ENCODE assay signal across 23 cellular contexts in the genomic region with DNA sequence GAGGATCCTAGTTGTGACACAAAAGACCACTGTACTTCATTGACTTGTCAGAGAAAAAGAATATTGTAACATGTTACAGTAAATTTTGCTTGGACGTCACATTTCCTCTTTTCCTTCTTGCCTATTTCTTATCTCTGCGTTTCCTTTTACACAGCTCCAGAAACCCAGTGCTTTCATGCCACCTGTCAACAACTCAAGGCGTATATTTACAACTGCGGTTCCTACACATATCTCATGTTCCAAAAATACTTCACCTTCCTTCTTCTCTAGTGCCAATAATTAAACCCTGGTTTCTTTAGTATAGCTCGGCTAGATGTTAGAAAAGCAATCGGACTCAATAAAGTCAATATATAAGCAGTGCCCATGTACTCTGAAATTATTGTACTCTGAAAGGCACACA.
"Had no signal": no experiment of that assay in that cellular context is flagged by ENCODE, and none has a peak within 500 bp of the region (broad histone marks: within the 10 kb centered on the region; RNA-seq: fewer than 3 reads in every experiment).

No MANE protein-coding gene starts in this region.

- ATAC-seq: activated T-helper 17 cell treated with anti-CD3 and anti-CD28 coated beads, Interleukin-2, amount 50 U/mL, for 72 hours had no signal

- H3K4me3 Mint-ChIP-seq: activated CD4-positive, alpha-beta memory T cell treated with anti-CD3 and anti-CD28 coated beads for 36 hours; activated CD4-positive, alpha-beta T cell treated with anti-CD3 and anti-CD28 coated beads, Interleukin-2, amount 10 ng/mL, durations not matched to agents 7 days and 5 days; activated naive CD4-positive, alpha-beta T cell treated with anti-CD3 and anti-CD28 coated beads for 36 hours; activated naive CD8-positive, alpha-beta T cell treated with anti-CD3 and anti-CD28 coated beads for 36 hours; activated T-helper 17 cell treated with anti-CD3 and anti-CD28 coated beads, Interleukin-2, amount 50 U/mL, for 72 hours had no signal

- H3K36me3 Mint-ChIP-seq: activated CD4-positive, alpha-beta memory T cell treated with anti-CD3 and anti-CD28 coated beads for 36 hours; activated naive CD8-positive, alpha-beta T cell treated with anti-CD3 and anti-CD28 coated beads for 36 hours had no signal

- H3K4me2 ChIP-seq: KMS-11, PC-9, SK-N-SH had no signal

- H3K9me3 Mint-ChIP-seq: activated CD4-positive, alpha-beta T cell treated with anti-CD3 and anti-CD28 coated beads, Interleukin-2, amount 10 ng/mL, durations not matched to agents 7 days and 5 days; activated naive CD4-positive, alpha-beta T cell treated with anti-CD3 and anti-CD28 coated beads for 36 hours; activated naive CD8-positive, alpha-beta T cell treated with anti-CD3 and anti-CD28 coated beads for 36 hours; activated T-helper 17 cell treated with anti-CD3 and anti-CD28 coated beads, Interleukin-2, amount 50 U/mL, for 72 hours had no signal

- H3K9ac ChIP-seq: KMS-11, SK-N-SH had no signal

- H3K27me3 ChIP-seq: brain microvascular endothelial cell had no signal

- H2AFZ ChIP-seq: PC-9 had no signal

- H3K27me3 Mint-ChIP-seq: activated CD4-positive, alpha-beta memory T cell treated with anti-CD3 and anti-CD28 coated beads for 36 hours; activated CD4-positive, alpha-beta T cell treated with anti-CD3 and anti-CD28 coated beads, Interleukin-2, amount 10 ng/mL, durations not matched to agents 7 days and 5 days; activated naive CD8-positive, alpha-beta T cell treated with anti-CD3 and anti-CD28 coated beads for 36 hours had no signal

- DNase-seq: activated CD4-positive, alpha-beta memory T cell treated with anti-CD3 and anti-CD28 coated beads for 36 hours; activated CD4-positive, alpha-beta T cell treated with anti-CD3 and anti-CD28 coated beads, Interleukin-2, amount 10 ng/mL, durations not matched to agents 7 days and 5 days; activated CD4-positive, CD25-positive, alpha-beta regulatory T cell; activated CD8-positive, alpha-beta memory T cell treated with anti-CD3 and anti-CD28 coated beads for 24 hours; activated gamma-delta T cell; activated naive CD4-positive, alpha-beta T cell treated with anti-CD3 and anti-CD28 coated beads for 36 hours; activated naive CD8-positive, alpha-beta T cell treated with anti-CD3 and anti-CD28 coated beads for 36 hours; activated T-cell treated with anti-CD3 and anti-CD28 coated beads, Interleukin-2, amount 50 U/mL, for 48 hours; brain microvascular endothelial cell; caudate nucleus; IMR-90; NCI-H1105; NCI-H1436; NCI-H187; NCI-H2081; NCI-H446; NCI-H524; PC-9; SK-N-SH; T-helper 1 cell had no signal

- H3K27ac Mint-ChIP-seq: activated CD4-positive, alpha-beta memory T cell treated with anti-CD3 and anti-CD28 coated beads for 36 hours; activated CD4-positive, alpha-beta T cell treated with anti-CD3 and anti-CD28 coated beads, Interleukin-2, amount 10 ng/mL, durations not matched to agents 7 days and 5 days; activated naive CD4-positive, alpha-beta T cell treated with anti-CD3 and anti-CD28 coated beads for 36 hours; activated naive CD8-positive, alpha-beta T cell treated with anti-CD3 and anti-CD28 coated beads for 36 hours; activated T-helper 17 cell treated with anti-CD3 and anti-CD28 coated beads, Interleukin-2, amount 50 U/mL, for 72 hours had no signal

- H3K27ac ChIP-seq: brain microvascular endothelial cell, KMS-11, PC-9, VCaP had no signal

- H3K4me3 ChIP-seq: PC-9 had no signal

- H3K9me3 ChIP-seq: SK-N-SH had no signal

- H3K36me3 ChIP-seq: brain microvascular endothelial cell had no signal

- H3K4me1 Mint-ChIP-seq: activated CD4-positive, alpha-beta T cell treated with anti-CD3 and anti-CD28 coated beads, Interleukin-2, amount 10 ng/mL, durations not matched to agents 7 days and 5 days; activated naive CD8-positive, alpha-beta T cell treated with anti-CD3 and anti-CD28 coated beads for 36 hours; activated T-helper 17 cell treated with anti-CD3 and anti-CD28 coated beads, Interleukin-2, amount 50 U/mL, for 72 hours had no signal
